In the genomic region with DNA sequence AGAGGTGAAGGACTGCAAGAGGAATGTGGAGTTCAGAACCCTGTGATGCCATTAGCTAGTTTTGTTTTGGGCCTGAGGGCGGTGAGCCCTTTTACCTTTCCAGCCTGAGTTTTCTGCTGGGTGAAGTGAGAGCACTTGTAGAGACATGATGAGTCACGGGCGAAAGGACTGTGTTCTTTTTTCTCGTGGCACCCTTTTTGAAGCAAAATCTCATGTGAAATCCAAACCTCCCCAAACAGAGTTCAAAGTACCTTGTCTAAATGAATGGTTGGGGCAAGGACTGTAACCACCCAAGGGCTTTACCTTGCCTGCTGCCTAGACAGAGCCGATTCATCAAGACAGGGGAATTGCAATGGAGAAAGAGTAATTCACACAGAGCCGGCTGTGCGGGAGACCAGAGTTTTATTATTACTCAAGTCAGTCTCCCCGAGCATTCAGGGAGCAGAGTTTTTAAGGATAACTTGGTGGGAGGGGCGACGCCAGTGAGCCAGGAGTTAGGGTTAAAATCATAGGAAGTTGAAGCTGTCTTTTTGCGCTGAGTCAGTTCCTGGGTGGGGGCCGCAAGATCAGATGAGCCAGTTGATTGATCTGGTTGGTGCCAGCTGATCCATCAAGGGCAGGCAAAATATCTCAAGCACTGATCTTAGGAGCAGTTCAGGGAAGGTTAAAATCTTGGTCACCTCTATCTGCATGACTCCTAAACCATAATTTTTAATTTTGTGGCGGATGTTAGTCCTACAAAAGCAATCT, we compare ENCODE assay signal across 1 cellular context.
A peak's percentile ranks its signal among the peaks of the same experiment; 100 is the strongest.
TF ChIP-seq lines count a peak whose summit lies in the region.

No MANE protein-coding gene starts in this region.

TF ChIP-seq in K562, 482 proteins besides CTCF, POLR2A, EP300 and RAD21 (continued from another document and continues in another):
- TF ChIP-seq, protein P1, sequence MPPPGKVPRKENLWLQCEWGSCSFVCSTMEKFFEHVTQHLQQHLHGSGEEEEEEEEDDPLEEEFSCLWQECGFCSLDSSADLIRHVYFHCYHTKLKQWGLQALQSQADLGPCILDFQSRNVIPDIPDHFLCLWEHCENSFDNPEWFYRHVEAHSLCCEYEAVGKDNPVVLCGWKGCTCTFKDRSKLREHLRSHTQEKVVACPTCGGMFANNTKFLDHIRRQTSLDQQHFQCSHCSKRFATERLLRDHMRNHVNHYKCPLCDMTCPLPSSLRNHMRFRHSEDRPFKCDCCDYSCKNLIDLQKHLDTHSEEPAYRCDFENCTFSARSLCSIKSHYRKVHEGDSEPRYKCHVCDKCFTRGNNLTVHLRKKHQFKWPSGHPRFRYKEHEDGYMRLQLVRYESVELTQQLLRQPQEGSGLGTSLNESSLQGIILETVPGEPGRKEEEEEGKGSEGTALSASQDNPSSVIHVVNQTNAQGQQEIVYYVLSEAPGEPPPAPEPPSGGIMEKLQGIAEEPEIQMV (tag; conservative IDR thresholded peaks at IDR 0.05; ENCODE audit: low read depth): no peak
- TF ChIP-seq SMARCE1 (IDR thresholded peaks at IDR 0.05) (peak; percentile 50; the same call in 1 of the 2 replicates), ZNF232 (CRISPR knock-in tag; IDR thresholded peaks at IDR 0.05) (no peak), NBN (IDR thresholded peaks at IDR 0.05; ENCODE audit: low read depth) (no peak), ZNF133 (CRISPR knock-in tag; IDR thresholded peaks at IDR 0.05) (no peak), CHCHD3 (CRISPR knock-in tag; IDR thresholded peaks at IDR 0.05) (no peak), KLF1 (tag; IDR thresholded peaks at IDR 0.05) (no peak), CEBPG (CRISPR knock-in tag; IDR thresholded peaks at IDR 0.05) (no peak), CEBPG (tag; conservative IDR thresholded peaks at IDR 0.05 in 1 of 2, IDR thresholded peaks at IDR 0.05 in 1 of 2) (no peak), XRCC3 (IDR thresholded peaks at IDR 0.05) (no peak), SRSF9 (IDR thresholded peaks at IDR 0.05; ENCODE audit: borderline replicate concordance, low read depth, low read length) (no peak), HMG20B (CRISPR knock-in tag; IDR thresholded peaks at IDR 0.05) (no peak), SRSF1 (IDR thresholded peaks at IDR 0.05; ENCODE audit: low read depth, low read length) (no peak), MBD2 (IDR thresholded peaks at IDR 0.05; ENCODE audit: borderline replicate concordance, low read depth) (no peak), ZKSCAN1 (IDR thresholded peaks at IDR 0.05; ENCODE audit: low read depth, low read length) (no peak), KLF10 (CRISPR knock-in tag; IDR thresholded peaks at IDR 0.05) (no peak), ZNF217 (CRISPR knock-in tag; IDR thresholded peaks at IDR 0.05) (no peak), RBM39 (optimal IDR thresholded peaks at IDR 0.05; ENCODE audit: low read depth, low read length) (no peak), ZNF24 (IDR thresholded peaks at IDR 0.05) (no peak), DMBX1 (CRISPR knock-in tag; IDR thresholded peaks at IDR 0.05; ENCODE audit: borderline replicate concordance) (no peak), RBM14 (IDR thresholded peaks at IDR 0.05; ENCODE audit: borderline replicate concordance, insufficient read depth, low read depth, low read length) (no peak), ZNF408 (CRISPR knock-in tag; IDR thresholded peaks at IDR 0.05; ENCODE audit: low read depth) (no peak), ZBTB7A (IDR thresholded peaks at IDR 0.05; ENCODE audit: borderline replicate concordance, control insufficient read depth, low read depth, low read length) (no peak), NCOA1 (IDR thresholded peaks at IDR 0.05; ENCODE audit: low read depth) (no peak), C11orf30 (IDR thresholded peaks at IDR 0.05; ENCODE audit: low read depth) (peak; percentile 92), POLR2B (IDR thresholded peaks at IDR 0.05; ENCODE audit: low read depth, partially characterized antibody) (no peak)
- TF ChIP-seq, protein P2, sequence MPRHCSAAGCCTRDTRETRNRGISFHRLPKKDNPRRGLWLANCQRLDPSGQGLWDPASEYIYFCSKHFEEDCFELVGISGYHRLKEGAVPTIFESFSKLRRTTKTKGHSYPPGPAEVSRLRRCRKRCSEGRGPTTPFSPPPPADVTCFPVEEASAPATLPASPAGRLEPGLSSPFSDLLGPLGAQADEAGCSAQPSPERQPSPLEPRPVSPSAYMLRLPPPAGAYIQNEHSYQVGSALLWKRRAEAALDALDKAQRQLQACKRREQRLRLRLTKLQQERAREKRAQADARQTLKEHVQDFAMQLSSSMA (CRISPR knock-in tag; IDR thresholded peaks at IDR 0.05): no peak
- TF ChIP-seq, protein P3, sequence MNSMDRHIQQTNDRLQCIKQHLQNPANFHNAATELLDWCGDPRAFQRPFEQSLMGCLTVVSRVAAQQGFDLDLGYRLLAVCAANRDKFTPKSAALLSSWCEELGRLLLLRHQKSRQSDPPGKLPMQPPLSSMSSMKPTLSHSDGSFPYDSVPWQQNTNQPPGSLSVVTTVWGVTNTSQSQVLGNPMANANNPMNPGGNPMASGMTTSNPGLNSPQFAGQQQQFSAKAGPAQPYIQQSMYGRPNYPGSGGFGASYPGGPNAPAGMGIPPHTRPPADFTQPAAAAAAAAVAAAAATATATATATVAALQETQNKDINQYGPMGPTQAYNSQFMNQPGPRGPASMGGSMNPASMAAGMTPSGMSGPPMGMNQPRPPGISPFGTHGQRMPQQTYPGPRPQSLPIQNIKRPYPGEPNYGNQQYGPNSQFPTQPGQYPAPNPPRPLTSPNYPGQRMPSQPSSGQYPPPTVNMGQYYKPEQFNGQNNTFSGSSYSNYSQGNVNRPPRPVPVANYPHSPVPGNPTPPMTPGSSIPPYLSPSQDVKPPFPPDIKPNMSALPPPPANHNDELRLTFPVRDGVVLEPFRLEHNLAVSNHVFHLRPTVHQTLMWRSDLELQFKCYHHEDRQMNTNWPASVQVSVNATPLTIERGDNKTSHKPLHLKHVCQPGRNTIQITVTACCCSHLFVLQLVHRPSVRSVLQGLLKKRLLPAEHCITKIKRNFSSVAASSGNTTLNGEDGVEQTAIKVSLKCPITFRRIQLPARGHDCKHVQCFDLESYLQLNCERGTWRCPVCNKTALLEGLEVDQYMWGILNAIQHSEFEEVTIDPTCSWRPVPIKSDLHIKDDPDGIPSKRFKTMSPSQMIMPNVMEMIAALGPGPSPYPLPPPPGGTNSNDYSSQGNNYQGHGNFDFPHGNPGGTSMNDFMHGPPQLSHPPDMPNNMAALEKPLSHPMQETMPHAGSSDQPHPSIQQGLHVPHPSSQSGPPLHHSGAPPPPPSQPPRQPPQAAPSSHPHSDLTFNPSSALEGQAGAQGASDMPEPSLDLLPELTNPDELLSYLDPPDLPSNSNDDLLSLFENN (IDR thresholded peaks at IDR 0.05; ENCODE audit: low read depth in 2 of 2, low read length in 2 of 2): no peak
- TF ChIP-seq, protein P4, sequence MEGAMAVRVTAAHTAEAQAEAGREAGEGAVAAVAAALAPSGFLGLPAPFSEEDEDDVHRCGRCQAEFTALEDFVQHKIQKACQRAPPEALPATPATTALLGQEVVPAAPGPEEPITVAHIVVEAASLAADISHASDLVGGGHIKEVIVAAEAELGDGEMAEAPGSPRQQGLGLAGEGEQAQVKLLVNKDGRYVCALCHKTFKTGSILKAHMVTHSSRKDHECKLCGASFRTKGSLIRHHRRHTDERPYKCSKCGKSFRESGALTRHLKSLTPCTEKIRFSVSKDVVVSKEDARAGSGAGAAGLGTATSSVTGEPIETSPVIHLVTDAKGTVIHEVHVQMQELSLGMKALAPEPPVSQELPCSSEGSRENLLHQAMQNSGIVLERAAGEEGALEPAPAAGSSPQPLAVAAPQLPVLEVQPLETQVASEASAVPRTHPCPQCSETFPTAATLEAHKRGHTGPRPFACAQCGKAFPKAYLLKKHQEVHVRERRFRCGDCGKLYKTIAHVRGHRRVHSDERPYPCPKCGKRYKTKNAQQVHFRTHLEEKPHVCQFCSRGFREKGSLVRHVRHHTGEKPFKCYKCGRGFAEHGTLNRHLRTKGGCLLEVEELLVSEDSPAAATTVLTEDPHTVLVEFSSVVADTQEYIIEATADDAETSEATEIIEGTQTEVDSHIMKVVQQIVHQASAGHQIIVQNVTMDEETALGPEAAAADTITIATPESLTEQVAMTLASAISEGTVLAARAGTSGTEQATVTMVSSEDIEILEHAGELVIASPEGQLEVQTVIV (CRISPR knock-in tag; IDR thresholded peaks at IDR 0.05; ENCODE audit: borderline replicate concordance): no peak
- TF ChIP-seq, protein P5, sequence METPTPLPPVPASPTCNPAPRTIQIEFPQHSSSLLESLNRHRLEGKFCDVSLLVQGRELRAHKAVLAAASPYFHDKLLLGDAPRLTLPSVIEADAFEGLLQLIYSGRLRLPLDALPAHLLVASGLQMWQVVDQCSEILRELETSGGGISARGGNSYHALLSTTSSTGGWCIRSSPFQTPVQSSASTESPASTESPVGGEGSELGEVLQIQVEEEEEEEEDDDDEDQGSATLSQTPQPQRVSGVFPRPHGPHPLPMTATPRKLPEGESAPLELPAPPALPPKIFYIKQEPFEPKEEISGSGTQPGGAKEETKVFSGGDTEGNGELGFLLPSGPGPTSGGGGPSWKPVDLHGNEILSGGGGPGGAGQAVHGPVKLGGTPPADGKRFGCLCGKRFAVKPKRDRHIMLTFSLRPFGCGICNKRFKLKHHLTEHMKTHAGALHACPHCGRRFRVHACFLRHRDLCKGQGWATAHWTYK (CRISPR knock-in tag; IDR thresholded peaks at IDR 0.05): no peak
- TF ChIP-seq, protein P6, sequence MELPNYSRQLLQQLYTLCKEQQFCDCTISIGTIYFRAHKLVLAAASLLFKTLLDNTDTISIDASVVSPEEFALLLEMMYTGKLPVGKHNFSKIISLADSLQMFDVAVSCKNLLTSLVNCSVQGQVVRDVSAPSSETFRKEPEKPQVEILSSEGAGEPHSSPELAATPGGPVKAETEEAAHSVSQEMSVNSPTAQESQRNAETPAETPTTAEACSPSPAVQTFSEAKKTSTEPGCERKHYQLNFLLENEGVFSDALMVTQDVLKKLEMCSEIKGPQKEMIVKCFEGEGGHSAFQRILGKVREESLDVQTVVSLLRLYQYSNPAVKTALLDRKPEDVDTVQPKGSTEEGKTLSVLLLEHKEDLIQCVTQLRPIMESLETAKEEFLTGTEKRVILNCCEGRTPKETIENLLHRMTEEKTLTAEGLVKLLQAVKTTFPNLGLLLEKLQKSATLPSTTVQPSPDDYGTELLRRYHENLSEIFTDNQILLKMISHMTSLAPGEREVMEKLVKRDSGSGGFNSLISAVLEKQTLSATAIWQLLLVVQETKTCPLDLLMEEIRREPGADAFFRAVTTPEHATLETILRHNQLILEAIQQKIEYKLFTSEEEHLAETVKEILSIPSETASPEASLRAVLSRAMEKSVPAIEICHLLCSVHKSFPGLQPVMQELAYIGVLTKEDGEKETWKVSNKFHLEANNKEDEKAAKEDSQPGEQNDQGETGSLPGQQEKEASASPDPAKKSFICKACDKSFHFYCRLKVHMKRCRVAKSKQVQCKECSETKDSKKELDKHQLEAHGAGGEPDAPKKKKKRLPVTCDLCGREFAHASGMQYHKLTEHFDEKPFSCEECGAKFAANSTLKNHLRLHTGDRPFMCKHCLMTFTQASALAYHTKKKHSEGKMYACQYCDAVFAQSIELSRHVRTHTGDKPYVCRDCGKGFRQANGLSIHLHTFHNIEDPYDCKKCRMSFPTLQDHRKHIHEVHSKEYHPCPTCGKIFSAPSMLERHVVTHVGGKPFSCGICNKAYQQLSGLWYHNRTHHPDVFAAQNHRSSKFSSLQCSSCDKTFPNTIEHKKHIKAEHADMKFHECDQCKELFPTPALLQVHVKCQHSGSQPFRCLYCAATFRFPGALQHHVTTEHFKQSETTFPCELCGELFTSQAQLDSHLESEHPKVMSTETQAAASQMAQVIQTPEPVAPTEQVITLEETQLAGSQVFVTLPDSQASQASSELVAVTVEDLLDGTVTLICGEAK (IDR thresholded peaks at IDR 0.05): no peak
- TF ChIP-seq, protein P6 (CRISPR knock-in tag; IDR thresholded peaks at IDR 0.05): no peak
- TF ChIP-seq, protein P7, sequence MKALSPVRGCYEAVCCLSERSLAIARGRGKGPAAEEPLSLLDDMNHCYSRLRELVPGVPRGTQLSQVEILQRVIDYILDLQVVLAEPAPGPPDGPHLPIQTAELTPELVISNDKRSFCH (CRISPR knock-in tag; IDR thresholded peaks at IDR 0.05): no peak
- TF ChIP-seq, protein P7 (tag; IDR thresholded peaks at IDR 0.05): no peak
- TF ChIP-seq, protein P8, sequence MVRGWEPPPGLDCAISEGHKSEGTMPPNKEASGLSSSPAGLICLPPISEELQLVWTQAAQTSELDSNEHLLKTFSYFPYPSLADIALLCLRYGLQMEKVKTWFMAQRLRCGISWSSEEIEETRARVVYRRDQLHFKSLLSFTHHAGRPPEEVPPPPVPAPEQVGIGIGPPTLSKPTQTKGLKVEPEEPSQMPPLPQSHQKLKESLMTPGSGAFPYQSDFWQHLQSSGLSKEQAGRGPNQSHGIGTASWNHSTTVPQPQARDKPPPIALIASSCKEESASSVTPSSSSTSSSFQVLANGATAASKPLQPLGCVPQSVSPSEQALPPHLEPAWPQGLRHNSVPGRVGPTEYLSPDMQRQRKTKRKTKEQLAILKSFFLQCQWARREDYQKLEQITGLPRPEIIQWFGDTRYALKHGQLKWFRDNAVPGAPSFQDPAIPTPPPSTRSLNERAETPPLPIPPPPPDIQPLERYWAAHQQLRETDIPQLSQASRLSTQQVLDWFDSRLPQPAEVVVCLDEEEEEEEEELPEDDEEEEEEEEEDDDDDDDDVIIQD (CRISPR knock-in tag; IDR thresholded peaks at IDR 0.05): no peak
